Comparison of ENCODE assay signal across 22 cellular contexts in genomic region chr13:33345842-33346241, GRCh38.
"Had no signal": no experiment of that assay in that cellular context is flagged by ENCODE, and none has a peak within 500 bp of the region (broad histone marks: within the 10 kb centered on the region; RNA-seq: fewer than 3 reads in every experiment).

No MANE protein-coding gene starts in this region.

- H3K36me3 ChIP-seq: gastrocnemius medialis, left ventricle myocardium inferior, thoracic aorta, upper lobe of left lung had no signal

- DNase-seq: activated B cell treated with CpG ODN at 0.5 μM for 24 hours; activated CD4-positive, alpha-beta T cell treated with anti-CD3 and anti-CD28 coated beads for 36 hours; activated CD4-positive, alpha-beta T cell treated with anti-CD3 and anti-CD28 coated beads, Interleukin-2, amount 50 U/mL, for 4 hours; activated CD8-positive, alpha-beta memory T cell treated with anti-CD3 and anti-CD28 coated beads for 24 hours; activated CD8-positive, alpha-beta memory T cell treated with anti-CD3 and anti-CD28 coated beads, Interleukin-2, amount 50 U/mL, for 4 hours; activated T-cell treated with anti-CD3 and anti-CD28 coated beads, Interleukin-2, amount 50 U/mL, for 24 hours; aorta; caudate nucleus; effector CD4-positive, alpha-beta T cell; gastrocnemius medialis; hippocampal formation; left ventricle myocardium inferior; natural killer cell; retina; stimulated activated CD4-positive, alpha-beta T cell treated with anti-CD3 and anti-CD28 coated beads, Interleukin-2, amount 100 ng/mL, for 48 hours; stimulated activated naive CD4-positive, alpha-beta T cell treated with Interleukin-2 at 50 U/mL for 16 hours; T1000; upper lobe of left lung had no signal

- H3K27ac ChIP-seq: gastrocnemius medialis, left ventricle myocardium inferior, thoracic aorta, upper lobe of left lung had no signal

- H3K4me3 ChIP-seq: gastrocnemius medialis, left ventricle myocardium inferior, thoracic aorta, upper lobe of left lung had no signal

- H3K9me3 ChIP-seq: gastrocnemius medialis, left ventricle myocardium inferior, thoracic aorta, upper lobe of left lung had no signal

- ATAC-seq: activated CD4-positive, alpha-beta T cell treated with anti-CD3 and anti-CD28 coated beads for 36 hours; activated naive CD4-positive, alpha-beta T cell treated with anti-CD3 and anti-CD28 coated beads, Interleukin-2, amount 50 U/mL, for 72 hours; activated T-helper 17 cell treated with anti-CD3 and anti-CD28 coated beads, Interleukin-2, amount 50 U/mL, for 72 hours; esophagus mucosa; gastrocnemius medialis; natural killer cell had no signal

- H3K27me3 ChIP-seq: gastrocnemius medialis, upper lobe of left lung had no signal
